10 cellular contexts compared by ENCODE assay signal in genomic region chr3:71245052-71245488, GRCh38.
DNase-seq lines count a peak whose midpoint lies in the region; ATAC-seq, FAIRE-seq and TF ChIP-seq lines count a peak whose summit lies in the region.
"Had no signal": no experiment of that assay in that cellular context is flagged by ENCODE, and none has a peak within 500 bp of the region (broad histone marks: within the 10 kb centered on the region; RNA-seq: fewer than 3 reads in every experiment).

No MANE protein-coding gene starts in this region.

- H3K27ac ChIP-seq in testis, result peak overlapping the region; percentile 36 to 50
- peak overlapping the region in 2 of 4 donors; percentile 1 to 6 for H3K27ac ChIP-seq in body of pancreas

- no peak for FAIRE-seq in bronchial epithelial cell (lab: Jason Lieb, UNC)

- DNase-seq in NCI-H748 (lab: John Stamatoyannopoulos, UW; ENCODE audit: unreplicated experiment), result peak; percentile 27
- DNase-seq in NCI-H748 treated with DMSO at 0.1 percent for 48 hours (lab: John Stamatoyannopoulos, UW), result no peak
- peak; percentile 38 for DNase-seq in bronchial epithelial cell (ENCODE audit: low read depth)
- peak in 1 of 2 donors; percentile 63 for DNase-seq in left colon
- DNase-seq in testis, result peak; percentile 62
- DNase-seq in D341Med (ENCODE audit: low spot score), result no peak
- DNase-seq in LoVo (ENCODE audit: low spot score), result no peak
- DNase-seq in body of pancreas, result no peak
- DNase-seq: left cardiac atrium, NCI-H446 had no signal

- H3K4me3 ChIP-seq in bronchial epithelial cell (ENCODE audit: low read depth, low read length) (no peak overlapping the region), testis (peak overlapping the region in 1 of 2 donors; percentile 2), body of pancreas (no peak overlapping the region)

- peaks cover 31% of the 10 kb centered on the region for H3K4me1 ChIP-seq in testis
- peaks cover 46% of the 10 kb centered on the region for H3K4me1 ChIP-seq in body of pancreas

- H3K36me3 ChIP-seq in bronchial epithelial cell (ENCODE audit: control insufficient read depth, insufficient read depth, low read length) (no peaks in the 10 kb centered on the region), testis (ENCODE audit: low read depth, missing control alignments) (no peaks in the 10 kb centered on the region), body of pancreas (replicated peaks in 1 of 2; ENCODE audit: insufficient read depth in 1 of 2, low read depth in 2 of 2) (no peaks in the 10 kb centered on the region)

- TF ChIP-seq CTCF in bronchial epithelial cell (IDR thresholded peaks at IDR 0.05; ENCODE audit: insufficient read depth, low read length, severe bottlenecking) (no peak), testis (IDR thresholded peaks at IDR 0.05) (no peak), body of pancreas (IDR thresholded peaks at IDR 0.05) (no peak)

- no peaks in the 10 kb centered on the region for H3K9me3 ChIP-seq in testis
- no peaks in the 10 kb centered on the region for H3K9me3 ChIP-seq in body of pancreas

- TF ChIP-seq POLR2A in testis (IDR thresholded peaks at IDR 0.05) (no peak), body of pancreas (IDR thresholded peaks at IDR 0.05) (no peak)

- WGBS in testis, 2 donors, result 8 to 16% methylated on average over 6 of the region's 6 CpGs
- 54 to 57% methylated on average over 6 of the region's 6 CpGs for WGBS in body of pancreas, 2 donors

- intact Hi-C loops in left colon (cut with DNase I, micrococcal nuclease) (loop anchor here in 1 of 2 donors (10.0 kb wide), 1 partner anchor 110 kb away; no protein-coding TSS in a partner anchor), testis (cut with DNase I; ENCODE audit: low total_unique reads) (no loop called here), body of pancreas (cut with DNase I) (no loop called here)

- H3K27me3 ChIP-seq in bronchial epithelial cell (ENCODE audit: control insufficient read depth, insufficient read depth, low read length), result no peaks in the 10 kb centered on the region
- no peaks in the 10 kb centered on the region for H3K27me3 ChIP-seq in testis
- no peaks in the 10 kb centered on the region for H3K27me3 ChIP-seq in body of pancreas

- ATAC-seq in left colon (peak; percentile 55), body of pancreas (no peak)

Comparison
In these comparisons a context has a peak if more than half of its experiments do, and no peak if none do; other contexts are left out.
1. DNase-seq: peak in NCI-H748 (single experiment), bronchial epithelial cell (single experiment) and testis (single experiment); none in NCI-H748 treated with DMSO at 0.1 percent for 48 hours (single experiment), D341Med (single experiment), LoVo (single experiment) and body of pancreas (0 of 4).